1 cellular context compared by ENCODE assay signal in the genomic region with DNA sequence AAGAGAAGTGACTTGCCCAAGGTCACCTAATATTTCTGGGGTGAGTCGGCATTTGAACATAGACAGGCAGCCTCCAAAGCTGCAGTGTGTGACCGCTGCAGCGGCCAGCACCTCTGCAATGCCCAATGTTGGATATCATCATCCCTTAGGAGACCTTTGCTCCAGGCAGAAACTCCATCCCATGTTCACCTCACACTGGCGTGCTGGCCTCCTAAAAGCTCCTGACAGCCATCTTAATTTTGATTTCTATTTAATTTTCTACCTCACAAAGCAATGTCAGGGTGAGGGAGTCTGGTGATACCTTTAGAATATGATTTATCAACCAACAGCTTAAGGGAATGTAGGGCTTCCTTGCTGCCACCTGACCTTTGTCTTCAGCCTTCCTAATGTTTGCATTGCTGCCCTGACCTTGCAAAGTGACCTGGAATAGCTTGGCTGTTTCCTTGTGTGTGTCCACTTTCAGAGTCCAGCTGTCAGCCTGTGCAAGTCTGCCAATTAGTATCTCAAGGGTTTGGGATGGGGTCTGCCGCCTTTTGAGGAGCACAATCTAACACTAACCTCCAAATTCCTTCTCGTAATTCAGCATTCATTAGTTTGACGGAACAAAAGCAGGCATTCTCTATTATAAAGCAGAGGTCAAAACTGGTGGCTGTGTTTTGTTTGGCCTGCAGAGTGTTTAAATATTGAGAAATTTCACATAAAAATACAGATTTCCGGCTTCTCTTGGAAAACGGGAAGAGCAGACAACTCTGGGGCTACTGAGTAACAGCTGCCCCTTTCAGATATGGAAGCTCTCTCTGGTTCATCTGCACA.
TF ChIP-seq lines count a peak whose summit lies in the region.

No MANE protein-coding gene starts in this region.

TF ChIP-seq in H1, 55 proteins besides CTCF, POLR2A, EP300 and RAD21:
- TF ChIP-seq NANOG (IDR thresholded peaks at IDR 0.05; ENCODE audit: insufficient read depth, low read depth, low read length, poor library complexity, severe bottlenecking) (no peak), SRF (IDR thresholded peaks at IDR 0.05; ENCODE audit: low read depth, low read length) (no peak), MAFK (IDR thresholded peaks at IDR 0.05; ENCODE audit: low read depth, low read length) (no peak), KDM5A (IDR thresholded peaks at IDR 0.05; ENCODE audit: low read length) (no peak), CBX8 (IDR thresholded peaks at IDR 0.05; ENCODE audit: borderline replicate concordance, low read depth, low read length) (no peak), TCF12 (IDR thresholded peaks at IDR 0.05; ENCODE audit: low read depth, low read length) (no peak), SP4 (IDR thresholded peaks at IDR 0.05; ENCODE audit: low read length) (no peak)
